ENCODE assay signal across 1 cellular context in genomic region chr18:35497334-35498197, GRCh38.
TF ChIP-seq lines count a peak whose summit lies in the region.

A gene with protein sequence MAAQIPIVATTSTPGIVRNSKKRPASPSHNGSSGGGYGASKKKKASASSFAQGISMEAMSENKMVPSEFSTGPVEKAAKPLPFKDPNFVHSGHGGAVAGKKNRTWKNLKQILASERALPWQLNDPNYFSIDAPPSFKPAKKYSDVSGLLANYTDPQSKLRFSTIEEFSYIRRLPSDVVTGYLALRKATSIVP (minus strand): TSS chr18:35497960. CDS start chr18:35497874, 86 bp downstream.

TF ChIP-seq in HepG2, 621 proteins besides CTCF, POLR2A, EP300 and RAD21 (continued from another document and continues in another):
- TF ChIP-seq, protein P1, sequence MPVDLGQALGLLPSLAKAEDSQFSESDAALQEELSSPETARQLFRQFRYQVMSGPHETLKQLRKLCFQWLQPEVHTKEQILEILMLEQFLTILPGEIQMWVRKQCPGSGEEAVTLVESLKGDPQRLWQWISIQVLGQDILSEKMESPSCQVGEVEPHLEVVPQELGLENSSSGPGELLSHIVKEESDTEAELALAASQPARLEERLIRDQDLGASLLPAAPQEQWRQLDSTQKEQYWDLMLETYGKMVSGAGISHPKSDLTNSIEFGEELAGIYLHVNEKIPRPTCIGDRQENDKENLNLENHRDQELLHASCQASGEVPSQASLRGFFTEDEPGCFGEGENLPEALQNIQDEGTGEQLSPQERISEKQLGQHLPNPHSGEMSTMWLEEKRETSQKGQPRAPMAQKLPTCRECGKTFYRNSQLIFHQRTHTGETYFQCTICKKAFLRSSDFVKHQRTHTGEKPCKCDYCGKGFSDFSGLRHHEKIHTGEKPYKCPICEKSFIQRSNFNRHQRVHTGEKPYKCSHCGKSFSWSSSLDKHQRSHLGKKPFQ (CRISPR knock-in tag; IDR thresholded peaks at IDR 0.05; ENCODE audit: insufficient replicate concordance), result peak; percentile 76
- TF ChIP-seq ZFP62 (CRISPR knock-in tag; IDR thresholded peaks at IDR 0.05), result no peak
- no peak for TF ChIP-seq ZNF382 (CRISPR knock-in tag; IDR thresholded peaks at IDR 0.05; ENCODE audit: borderline replicate concordance)
- TF ChIP-seq EZH2 (conservative IDR thresholded peaks at IDR 0.05; ENCODE audit: low read depth, low read length), result no peak
- peak; percentile 33; the same call in 1 of the 2 replicates for TF ChIP-seq ZKSCAN1 (IDR thresholded peaks at IDR 0.05; ENCODE audit: low read length)
- no peak for TF ChIP-seq ZNF468 (CRISPR knock-in tag; IDR thresholded peaks at IDR 0.05)
- TF ChIP-seq THAP7 (CRISPR knock-in tag; IDR thresholded peaks at IDR 0.05), result peak; percentile 72; the same call in 1 of the 2 replicates
- peak; percentile 93 for TF ChIP-seq NRL (CRISPR knock-in tag; IDR thresholded peaks at IDR 0.05; ENCODE audit: borderline replicate concordance)
- TF ChIP-seq, protein P2, sequence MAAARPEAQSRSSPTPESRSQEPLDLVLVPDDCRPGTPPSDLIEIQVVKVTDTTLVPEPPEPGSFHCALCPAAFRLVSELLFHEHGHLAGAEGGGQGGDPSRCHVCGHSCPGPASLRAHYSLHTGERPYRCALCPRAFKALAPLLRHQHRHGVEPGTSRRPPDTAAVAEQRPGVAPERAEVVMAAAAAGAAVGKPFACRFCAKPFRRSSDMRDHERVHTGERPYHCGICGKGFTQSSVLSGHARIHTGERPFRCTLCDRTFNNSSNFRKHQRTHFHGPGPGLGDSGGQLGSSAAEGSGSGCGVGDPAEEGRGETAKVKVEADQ (CRISPR knock-in tag; IDR thresholded peaks at IDR 0.05; ENCODE audit: borderline replicate concordance), result peak; percentile 36; the same call in 1 of the 2 replicates
- peak; percentile 40; the same call in 1 of the 2 replicates for TF ChIP-seq TFAP4 (IDR thresholded peaks at IDR 0.05; ENCODE audit: borderline replicate concordance, low read depth)
- TF ChIP-seq, protein P3, sequence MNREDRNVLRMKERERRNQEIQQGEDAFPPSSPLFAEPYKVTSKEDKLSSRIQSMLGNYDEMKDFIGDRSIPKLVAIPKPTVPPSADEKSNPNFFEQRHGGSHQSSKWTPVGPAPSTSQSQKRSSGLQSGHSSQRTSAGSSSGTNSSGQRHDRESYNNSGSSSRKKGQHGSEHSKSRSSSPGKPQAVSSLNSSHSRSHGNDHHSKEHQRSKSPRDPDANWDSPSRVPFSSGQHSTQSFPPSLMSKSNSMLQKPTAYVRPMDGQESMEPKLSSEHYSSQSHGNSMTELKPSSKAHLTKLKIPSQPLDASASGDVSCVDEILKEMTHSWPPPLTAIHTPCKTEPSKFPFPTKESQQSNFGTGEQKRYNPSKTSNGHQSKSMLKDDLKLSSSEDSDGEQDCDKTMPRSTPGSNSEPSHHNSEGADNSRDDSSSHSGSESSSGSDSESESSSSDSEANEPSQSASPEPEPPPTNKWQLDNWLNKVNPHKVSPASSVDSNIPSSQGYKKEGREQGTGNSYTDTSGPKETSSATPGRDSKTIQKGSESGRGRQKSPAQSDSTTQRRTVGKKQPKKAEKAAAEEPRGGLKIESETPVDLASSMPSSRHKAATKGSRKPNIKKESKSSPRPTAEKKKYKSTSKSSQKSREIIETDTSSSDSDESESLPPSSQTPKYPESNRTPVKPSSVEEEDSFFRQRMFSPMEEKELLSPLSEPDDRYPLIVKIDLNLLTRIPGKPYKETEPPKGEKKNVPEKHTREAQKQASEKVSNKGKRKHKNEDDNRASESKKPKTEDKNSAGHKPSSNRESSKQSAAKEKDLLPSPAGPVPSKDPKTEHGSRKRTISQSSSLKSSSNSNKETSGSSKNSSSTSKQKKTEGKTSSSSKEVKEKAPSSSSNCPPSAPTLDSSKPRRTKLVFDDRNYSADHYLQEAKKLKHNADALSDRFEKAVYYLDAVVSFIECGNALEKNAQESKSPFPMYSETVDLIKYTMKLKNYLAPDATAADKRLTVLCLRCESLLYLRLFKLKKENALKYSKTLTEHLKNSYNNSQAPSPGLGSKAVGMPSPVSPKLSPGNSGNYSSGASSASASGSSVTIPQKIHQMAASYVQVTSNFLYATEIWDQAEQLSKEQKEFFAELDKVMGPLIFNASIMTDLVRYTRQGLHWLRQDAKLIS (CRISPR knock-in tag; IDR thresholded peaks at IDR 0.05), result no peak
- TF ChIP-seq SP4 (CRISPR knock-in tag; IDR thresholded peaks at IDR 0.05), result peak; percentile 65; the same call in 1 of the 2 replicates
- peak; percentile 55; the same call in 1 of the 2 replicates for TF ChIP-seq GFI1 (CRISPR knock-in tag; IDR thresholded peaks at IDR 0.05; ENCODE audit: borderline replicate concordance)
- TF ChIP-seq ZNF10 (CRISPR knock-in tag; IDR thresholded peaks at IDR 0.05; ENCODE audit: borderline replicate concordance, low read depth), result no peak
- TF ChIP-seq ZSCAN29 (CRISPR knock-in tag; conservative IDR thresholded peaks at IDR 0.05), result peak; percentile 69
- 0 out of 2 replicates have a peak, but pooled peaks have one; percentile 60 for TF ChIP-seq CENPT (CRISPR knock-in tag; IDR thresholded peaks at IDR 0.05; ENCODE audit: low read depth)
- no peak for TF ChIP-seq NCOA1 (CRISPR knock-in tag; IDR thresholded peaks at IDR 0.05)
- TF ChIP-seq THAP8 (CRISPR knock-in tag; IDR thresholded peaks at IDR 0.05; ENCODE audit: borderline replicate concordance), result no peak
- TF ChIP-seq TEAD2 (CRISPR knock-in tag; IDR thresholded peaks at IDR 0.05), result no peak
- peak; percentile 79; the same call in 1 of the 2 replicates for TF ChIP-seq ZNF552 (CRISPR knock-in tag; IDR thresholded peaks at IDR 0.05; ENCODE audit: borderline replicate concordance)
- peak; percentile 96 for TF ChIP-seq HNRNPLL (IDR thresholded peaks at IDR 0.05; ENCODE audit: low read depth, low read length, poor library complexity, severe bottlenecking)
- TF ChIP-seq MED1 (CRISPR knock-in tag; IDR thresholded peaks at IDR 0.05), result peak; percentile 83
- TF ChIP-seq ZMYM4 (CRISPR knock-in tag; IDR thresholded peaks at IDR 0.05), result peak; percentile 96
- peak; percentile 92 for TF ChIP-seq ZNF264 (CRISPR knock-in tag; IDR thresholded peaks at IDR 0.05)
- TF ChIP-seq SKIL (CRISPR knock-in tag; IDR thresholded peaks at IDR 0.05; ENCODE audit: borderline replicate concordance), result peak; percentile 32; the same call in 1 of the 2 replicates
- TF ChIP-seq KAT7 (CRISPR knock-in tag; IDR thresholded peaks at IDR 0.05; ENCODE audit: borderline replicate concordance), result no peak
- TF ChIP-seq GATA4 (IDR thresholded peaks at IDR 0.05; ENCODE audit: borderline replicate concordance, low read depth), result no peak; the same call in 1 of the 2 replicates
- peak; percentile 53; the same call in 1 of the 2 replicates for TF ChIP-seq ATF7-NPFF (CRISPR knock-in tag; IDR thresholded peaks at IDR 0.05; ENCODE audit: low read depth)
- TF ChIP-seq TFDP1 (CRISPR knock-in tag; IDR thresholded peaks at IDR 0.05; ENCODE audit: borderline replicate concordance), result no peak; the same call in 1 of the 2 replicates
- peak; percentile 63; the same call in 1 of the 2 replicates for TF ChIP-seq ZNF746 (CRISPR knock-in tag; IDR thresholded peaks at IDR 0.05)
- no peak for TF ChIP-seq PREB (CRISPR knock-in tag; IDR thresholded peaks at IDR 0.05)
- TF ChIP-seq ZNF235 (CRISPR knock-in tag; IDR thresholded peaks at IDR 0.05; ENCODE audit: borderline replicate concordance), result 0 out of 2 replicates have a peak, but pooled peaks have one; percentile 24
- no peak for TF ChIP-seq PAX8 (CRISPR knock-in tag; IDR thresholded peaks at IDR 0.05; ENCODE audit: borderline replicate concordance)
- TF ChIP-seq ZNF780A (CRISPR knock-in tag; IDR thresholded peaks at IDR 0.05), result 0 out of 2 replicates have a peak, but pooled peaks have one; percentile 53
- TF ChIP-seq CHD2 (IDR thresholded peaks at IDR 0.05; ENCODE audit: low read depth, low read length), result no peak
- TF ChIP-seq HDAC2 (CRISPR knock-in tag; IDR thresholded peaks at IDR 0.05), result peak; percentile 92
- TF ChIP-seq YEATS4 (CRISPR knock-in tag; IDR thresholded peaks at IDR 0.05; ENCODE audit: borderline replicate concordance), result peak; percentile 91
- peak; percentile 83 for TF ChIP-seq ZNF547 (CRISPR knock-in tag; IDR thresholded peaks at IDR 0.05)
- TF ChIP-seq PHF8 (CRISPR knock-in tag; IDR thresholded peaks at IDR 0.05), result peak; percentile 94; the same call in 1 of the 2 replicates
- TF ChIP-seq, protein P4, sequence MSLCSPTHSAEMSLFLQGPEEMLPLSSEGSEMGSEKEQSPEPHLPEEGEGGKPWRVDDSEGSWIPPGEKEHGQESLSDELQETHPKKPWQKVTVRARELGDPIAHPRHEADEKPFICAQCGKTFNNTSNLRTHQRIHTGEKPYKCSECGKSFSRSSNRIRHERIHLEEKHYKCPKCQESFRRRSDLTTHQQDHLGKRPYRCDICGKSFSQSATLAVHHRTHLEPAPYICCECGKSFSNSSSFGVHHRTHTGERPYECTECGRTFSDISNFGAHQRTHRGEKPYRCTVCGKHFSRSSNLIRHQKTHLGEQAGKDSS (CRISPR knock-in tag; IDR thresholded peaks at IDR 0.05; ENCODE audit: borderline replicate concordance, low read depth), result no peak; the same call in 1 of the 2 replicates
- no peak for TF ChIP-seq DMTF1 (CRISPR knock-in tag; IDR thresholded peaks at IDR 0.05)
- peak; percentile 84 for TF ChIP-seq ISL2 (CRISPR knock-in tag; IDR thresholded peaks at IDR 0.05)
- TF ChIP-seq MTF1 (CRISPR knock-in tag; IDR thresholded peaks at IDR 0.05), result peak; percentile 74; the same call in 1 of the 2 replicates
- TF ChIP-seq GLMP (CRISPR knock-in tag; IDR thresholded peaks at IDR 0.05; ENCODE audit: borderline replicate concordance), result no peak
